Comparison of ENCODE assay signal across 8 cellular contexts in the genomic region with DNA sequence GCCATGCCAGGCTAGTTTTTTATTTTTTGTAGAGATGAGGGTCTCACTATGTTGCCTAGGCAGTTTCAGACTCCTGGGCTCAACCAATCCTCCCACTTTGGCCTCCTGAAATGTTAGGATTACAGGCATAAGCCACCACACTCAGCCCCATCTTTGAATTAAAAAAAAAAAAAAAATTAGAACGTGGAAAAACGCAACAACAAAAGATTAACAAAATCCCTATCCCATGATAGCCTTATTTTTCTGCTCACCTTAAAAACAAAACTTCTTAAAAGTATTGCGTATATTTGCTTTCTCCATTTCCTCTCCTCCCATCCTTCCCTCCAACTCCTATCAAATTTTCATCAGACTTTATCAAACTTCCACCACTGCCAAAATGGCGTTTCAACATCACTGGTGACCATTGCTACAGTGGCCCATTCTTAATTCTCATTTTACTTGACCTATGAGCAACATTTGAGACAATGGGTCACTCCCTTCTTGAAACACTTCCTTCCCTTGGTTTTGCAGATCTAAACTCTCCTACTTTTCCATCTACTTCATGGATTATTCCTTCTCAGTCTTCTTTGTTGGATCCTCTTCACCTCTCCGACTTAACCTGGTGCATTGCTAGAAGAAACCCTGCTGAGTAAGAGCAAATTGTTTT. TPM values are rescaled to one million over a fixed set of nuclear protein-coding genes. Genes with fewer than 3 reads are reported as not detected.
DNase-seq lines count a peak whose midpoint lies in the region; ATAC-seq and TF ChIP-seq lines count a peak whose summit lies in the region.

No MANE protein-coding gene starts in this region.

- no peaks in the 10 kb centered on the region for H3K27me3 ChIP-seq in uterus

- H3K36me3 ChIP-seq in uterus, result no peaks in the 10 kb centered on the region

- H3K9me3 ChIP-seq in uterus, result no peaks in the 10 kb centered on the region

- ATAC-seq in GM18873 (IDR thresholded peaks at IDR 0.05; ENCODE audit: low FRiP score, unreplicated experiment) (no peak), GM19455 (IDR thresholded peaks at IDR 0.05; ENCODE audit: unreplicated experiment) (no peak)

- H3K27me3 Mint-ChIP-seq in T-helper 2 cell treated with Interferon-gamma antibody and Interleukin-4, amounts not matched to agents 5 μg/mL and 100 μg/mL, for 36 hours (ENCODE audit: low read depth), result peaks cover 5% of the 10 kb centered on the region

- peak overlapping the region; percentile 89 for H3K27ac Mint-ChIP-seq in T-helper 2 cell treated with Interferon-gamma antibody and Interleukin-4, amounts not matched to agents 5 μg/mL and 100 μg/mL, for 36 hours

- TF ChIP-seq POLR2A in uterus (IDR thresholded peaks at IDR 0.05), result no peak

- intact Hi-C loops in uterus (cut with DNase I; ENCODE audit: low total_unique reads), result no loop called here

- H3K9me3 Mint-ChIP-seq in T-helper 2 cell treated with Interferon-gamma antibody and Interleukin-4, amounts not matched to agents 5 μg/mL and 100 μg/mL, for 36 hours, result peaks cover 38% of the 10 kb centered on the region

- peaks cover 20% of the 10 kb centered on the region for H3K36me3 Mint-ChIP-seq in T-helper 2 cell treated with Interferon-gamma antibody and Interleukin-4, amounts not matched to agents 5 μg/mL and 100 μg/mL, for 36 hours (ENCODE audit: low read depth)

- peaks cover 0 to 6% of the 10 kb centered on the region in 2 donors for H3K4me1 ChIP-seq in uterus

- peak overlapping the region; percentile 96 for H3K4me3 Mint-ChIP-seq in T-helper 2 cell treated with Interferon-gamma antibody and Interleukin-4, amounts not matched to agents 5 μg/mL and 100 μg/mL, for 36 hours

- no peak for TF ChIP-seq CTCF in uterus (IDR thresholded peaks at IDR 0.05)

- H3K27ac ChIP-seq in caudate nucleus (ENCODE audit: low read depth, low read length), result peak overlapping the region; percentile 87
- H3K27ac ChIP-seq in uterus, result peak overlapping the region; percentile 76 to 85

- DNase-seq in T-helper 2 cell treated with Interferon-gamma antibody and Interleukin-4, amounts not matched to agents 5 μg/mL and 100 μg/mL, for 36 hours (ENCODE audit: low spot score), result no peak
- DNase-seq in T-helper 2 cell (no peak), M059J (ENCODE audit: low read depth) (peak; percentile 35), caudate nucleus (lab: John Stamatoyannopoulos, UW) (no peak), lung microvascular endothelial cell (ENCODE audit: low read depth in 2 of 2) (peak; percentile 23 to 47), uterus (no peak)

- H3K4me3 ChIP-seq in uterus, result peak overlapping the region; percentile 47 to 72

- peaks cover 17% of the 10 kb centered on the region for H3K4me1 Mint-ChIP-seq in T-helper 2 cell treated with Interferon-gamma antibody and Interleukin-4, amounts not matched to agents 5 μg/mL and 100 μg/mL, for 36 hours (ENCODE audit: low read depth)

RNA-seq across cellular contexts. Expression of gene ZNF684, which starts 0.6 kb away (rescaled TPM):
- 6.6 and 7.4 TPM in 2 replicates for total RNA-seq in M059J (2014; rRNA removed; shearing (Covaris generic))
- total RNA-seq in lung microvascular endothelial cell, result 1.4 and 1.5 TPM in 2 replicates
- 10 to 100 TPM in 2 of 4 donors, 1 to 10 TPM in 2; 2.7 to 11.8 (median 8.0) TPM for total RNA-seq in uterus

RNA-seq across cellular contexts. Expression of gene EXO5, which starts 22.3 kb away (rescaled TPM):
- 13.8 and 15.9 TPM in 2 replicates for total RNA-seq in M059J (2014; rRNA removed; shearing (Covaris generic))
- total RNA-seq in lung microvascular endothelial cell (5.4 and 6.0 TPM in 2 replicates), uterus (10 to 100 TPM in 1 of 4 donors, 1 to 10 TPM in 3; 5.3 to 22.6 (median 8.2) TPM)

RNA-seq across cellular contexts. Expression of gene ZFP69, which starts 53.8 kb away (rescaled TPM):
- total RNA-seq in M059J (2014; rRNA removed; shearing (Covaris generic)), result 3.6 and 4.4 TPM in 2 replicates
- total RNA-seq in lung microvascular endothelial cell, result 1.3 and 2.0 TPM in 2 replicates
- 1 to 10 TPM in 2 of 4 donors, under 1 TPM in 1, not detected in 1; 0.26 to 9.0 (median 6.2) TPM for total RNA-seq in uterus

Comparison
In these comparisons a context has a peak if more than half of its experiments do, and no peak if none do; other contexts are left out.
1. DNase-seq: peak in M059J (single experiment) and lung microvascular endothelial cell (2 of 2); none in T-helper 2 cell treated with Interferon-gamma antibody and Interleukin-4, amounts not matched to agents 5 μg/mL and 100 μg/mL, for 36 hours (single experiment), T-helper 2 cell (0 of 5), caudate nucleus (0 of 61) and uterus (0 of 2).